ENCODE assay signal across 1 cellular context in genomic region chr17:31549121-31549524, GRCh38.
TF ChIP-seq lines count a peak whose summit lies in the region.

No MANE protein-coding gene starts in this region.

TF ChIP-seq in K562, 482 proteins besides CTCF, POLR2A, EP300 and RAD21 (continued from another document and continues in another):
- TF ChIP-seq MGA (IDR thresholded peaks at IDR 0.05) (peak; percentile 72), ZSCAN29 (IDR thresholded peaks at IDR 0.05) (no peak), MTA2 (IDR thresholded peaks at IDR 0.05; ENCODE audit: low read depth) (no peak), ZNF398 (CRISPR knock-in tag; IDR thresholded peaks at IDR 0.05) (no peak), HNRNPK (IDR thresholded peaks at IDR 0.05; ENCODE audit: low read depth, low read length, poor library complexity, severe bottlenecking) (no peak), STAT5A (IDR thresholded peaks at IDR 0.05; ENCODE audit: borderline replicate concordance, low read length) (no peak), KDM1A (IDR thresholded peaks at IDR 0.05) (no peak), ZBTB26 (CRISPR knock-in tag; IDR thresholded peaks at IDR 0.05) (no peak), ZBTB49 (CRISPR knock-in tag; IDR thresholded peaks at IDR 0.05; ENCODE audit: borderline replicate concordance) (no peak), ZNF224 (CRISPR knock-in tag; IDR thresholded peaks at IDR 0.05) (no peak), SAFB2 (IDR thresholded peaks at IDR 0.05; ENCODE audit: borderline replicate concordance, low read depth, low read length, severe bottlenecking) (no peak), NR2F6 (CRISPR knock-in tag; IDR thresholded peaks at IDR 0.05) (no peak), GABPB1 (CRISPR knock-in tag; IDR thresholded peaks at IDR 0.05) (peak; percentile 4; the same call in 1 of the 2 replicates), ZFP1 (CRISPR knock-in tag; IDR thresholded peaks at IDR 0.05) (no peak), HOXB6 (CRISPR knock-in tag; IDR thresholded peaks at IDR 0.05; ENCODE audit: borderline replicate concordance) (no peak), ZNF384 (IDR thresholded peaks at IDR 0.05; ENCODE audit: low read depth, low read length) (no peak), SAFB (IDR thresholded peaks at IDR 0.05; ENCODE audit: borderline replicate concordance, low read depth, low read length) (no peak), HES1 (IDR thresholded peaks at IDR 0.05; ENCODE audit: low read depth) (no peak), ZNF347 (CRISPR knock-in tag; IDR thresholded peaks at IDR 0.05; ENCODE audit: low read depth) (no peak), MAX (CRISPR knock-in tag; IDR thresholded peaks at IDR 0.05) (no peak; the same call in 1 of the 2 replicates), ZNF395 (CRISPR knock-in tag; IDR thresholded peaks at IDR 0.05) (no peak), PYGO2 (tag; IDR thresholded peaks at IDR 0.05) (no peak), RFX1 (IDR thresholded peaks at IDR 0.05) (no peak), NR0B1 (IDR thresholded peaks at IDR 0.05; ENCODE audit: partially characterized antibody) (no peak), MXD1 (CRISPR knock-in tag; IDR thresholded peaks at IDR 0.05; ENCODE audit: borderline replicate concordance, poor library complexity, severe bottlenecking) (no peak), ZNF592 (IDR thresholded peaks at IDR 0.05) (no peak), FUS (optimal IDR thresholded peaks at IDR 0.05; ENCODE audit: low read depth, low read length) (no peak)
